1 cellular context compared by ENCODE assay signal in the genomic region with DNA sequence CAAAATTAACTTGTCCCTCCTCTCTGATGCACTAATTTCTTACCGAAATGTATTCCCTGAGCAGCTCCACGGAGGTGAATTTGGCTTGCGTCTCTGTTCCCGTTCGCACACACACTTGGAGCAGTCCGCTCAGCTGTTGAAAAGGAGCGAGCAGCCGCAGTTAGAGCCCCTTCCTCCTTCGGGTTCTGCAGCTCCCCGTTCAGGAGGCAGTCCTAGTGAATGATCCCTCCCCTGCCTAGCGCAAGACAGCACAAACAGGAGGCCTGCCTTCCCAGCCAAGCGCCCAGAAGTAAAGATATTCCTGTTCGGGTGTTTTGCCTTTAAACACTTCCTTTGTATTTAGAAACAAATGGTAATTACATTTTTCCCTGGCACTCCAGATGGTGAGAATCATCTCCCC.
TF ChIP-seq lines count a peak whose summit lies in the region.

No MANE protein-coding gene starts in this region.

TF ChIP-seq in WTC11, 78 proteins besides CTCF, POLR2A, EP300 and RAD21 (continued from another document):
- TF ChIP-seq, protein P1, sequence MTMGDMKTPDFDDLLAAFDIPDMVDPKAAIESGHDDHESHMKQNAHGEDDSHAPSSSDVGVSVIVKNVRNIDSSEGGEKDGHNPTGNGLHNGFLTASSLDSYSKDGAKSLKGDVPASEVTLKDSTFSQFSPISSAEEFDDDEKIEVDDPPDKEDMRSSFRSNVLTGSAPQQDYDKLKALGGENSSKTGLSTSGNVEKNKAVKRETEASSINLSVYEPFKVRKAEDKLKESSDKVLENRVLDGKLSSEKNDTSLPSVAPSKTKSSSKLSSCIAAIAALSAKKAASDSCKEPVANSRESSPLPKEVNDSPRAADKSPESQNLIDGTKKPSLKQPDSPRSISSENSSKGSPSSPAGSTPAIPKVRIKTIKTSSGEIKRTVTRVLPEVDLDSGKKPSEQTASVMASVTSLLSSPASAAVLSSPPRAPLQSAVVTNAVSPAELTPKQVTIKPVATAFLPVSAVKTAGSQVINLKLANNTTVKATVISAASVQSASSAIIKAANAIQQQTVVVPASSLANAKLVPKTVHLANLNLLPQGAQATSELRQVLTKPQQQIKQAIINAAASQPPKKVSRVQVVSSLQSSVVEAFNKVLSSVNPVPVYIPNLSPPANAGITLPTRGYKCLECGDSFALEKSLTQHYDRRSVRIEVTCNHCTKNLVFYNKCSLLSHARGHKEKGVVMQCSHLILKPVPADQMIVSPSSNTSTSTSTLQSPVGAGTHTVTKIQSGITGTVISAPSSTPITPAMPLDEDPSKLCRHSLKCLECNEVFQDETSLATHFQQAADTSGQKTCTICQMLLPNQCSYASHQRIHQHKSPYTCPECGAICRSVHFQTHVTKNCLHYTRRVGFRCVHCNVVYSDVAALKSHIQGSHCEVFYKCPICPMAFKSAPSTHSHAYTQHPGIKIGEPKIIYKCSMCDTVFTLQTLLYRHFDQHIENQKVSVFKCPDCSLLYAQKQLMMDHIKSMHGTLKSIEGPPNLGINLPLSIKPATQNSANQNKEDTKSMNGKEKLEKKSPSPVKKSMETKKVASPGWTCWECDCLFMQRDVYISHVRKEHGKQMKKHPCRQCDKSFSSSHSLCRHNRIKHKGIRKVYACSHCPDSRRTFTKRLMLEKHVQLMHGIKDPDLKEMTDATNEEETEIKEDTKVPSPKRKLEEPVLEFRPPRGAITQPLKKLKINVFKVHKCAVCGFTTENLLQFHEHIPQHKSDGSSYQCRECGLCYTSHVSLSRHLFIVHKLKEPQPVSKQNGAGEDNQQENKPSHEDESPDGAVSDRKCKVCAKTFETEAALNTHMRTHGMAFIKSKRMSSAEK (CRISPR knock-in tag; IDR thresholded peaks at IDR 0.05; ENCODE audit: borderline replicate concordance) = no peak
- TF ChIP-seq, protein P2, sequence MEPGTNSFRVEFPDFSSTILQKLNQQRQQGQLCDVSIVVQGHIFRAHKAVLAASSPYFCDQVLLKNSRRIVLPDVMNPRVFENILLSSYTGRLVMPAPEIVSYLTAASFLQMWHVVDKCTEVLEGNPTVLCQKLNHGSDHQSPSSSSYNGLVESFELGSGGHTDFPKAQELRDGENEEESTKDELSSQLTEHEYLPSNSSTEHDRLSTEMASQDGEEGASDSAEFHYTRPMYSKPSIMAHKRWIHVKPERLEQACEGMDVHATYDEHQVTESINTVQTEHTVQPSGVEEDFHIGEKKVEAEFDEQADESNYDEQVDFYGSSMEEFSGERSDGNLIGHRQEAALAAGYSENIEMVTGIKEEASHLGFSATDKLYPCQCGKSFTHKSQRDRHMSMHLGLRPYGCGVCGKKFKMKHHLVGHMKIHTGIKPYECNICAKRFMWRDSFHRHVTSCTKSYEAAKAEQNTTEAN (CRISPR knock-in tag; IDR thresholded peaks at IDR 0.05) = no peak
- TF ChIP-seq, protein P3, sequence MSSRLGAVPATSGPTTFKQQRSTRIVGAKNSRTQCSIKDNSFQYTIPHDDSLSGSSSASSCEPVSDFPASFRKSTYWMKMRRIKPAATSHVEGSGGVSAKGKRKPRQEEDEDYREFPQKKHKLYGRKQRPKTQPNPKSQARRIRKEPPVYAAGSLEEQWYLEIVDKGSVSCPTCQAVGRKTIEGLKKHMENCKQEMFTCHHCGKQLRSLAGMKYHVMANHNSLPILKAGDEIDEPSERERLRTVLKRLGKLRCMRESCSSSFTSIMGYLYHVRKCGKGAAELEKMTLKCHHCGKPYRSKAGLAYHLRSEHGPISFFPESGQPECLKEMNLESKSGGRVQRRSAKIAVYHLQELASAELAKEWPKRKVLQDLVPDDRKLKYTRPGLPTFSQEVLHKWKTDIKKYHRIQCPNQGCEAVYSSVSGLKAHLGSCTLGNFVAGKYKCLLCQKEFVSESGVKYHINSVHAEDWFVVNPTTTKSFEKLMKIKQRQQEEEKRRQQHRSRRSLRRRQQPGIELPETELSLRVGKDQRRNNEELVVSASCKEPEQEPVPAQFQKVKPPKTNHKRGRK (CRISPR knock-in tag; IDR thresholded peaks at IDR 0.05; ENCODE audit: borderline replicate concordance) = no peak
